Comparison of ENCODE assay signal across 17 cellular contexts in genomic region chr17:72142614-72143013, GRCh38. TPM values are rescaled to one million over a fixed set of nuclear protein-coding genes. Genes with fewer than 3 reads are reported as not detected.
DNase-seq lines count a peak whose midpoint lies in the region; ATAC-seq and TF ChIP-seq lines count a peak whose summit lies in the region.
"Had no signal": no experiment of that assay in that cellular context is flagged by ENCODE, and none has a peak within 500 bp of the region (broad histone marks: within the 10 kb centered on the region; RNA-seq: fewer than 3 reads in every experiment).

No MANE protein-coding gene starts in this region.

- peak; percentile 40; the same call in 1 of the 2 replicates for ATAC-seq in HCT116
- ATAC-seq: A549, T-helper 17 cell had no signal

- H3K9me3 ChIP-seq in HCT116 (ENCODE audit: control insufficient read depth in 1 of 2, insufficient read depth in 1 of 2, low read depth in 1 of 2, low read length in 2 of 2) (no peaks in the 10 kb centered on the region), endodermal cell (ENCODE audit: control insufficient read depth, low read length) (no peaks in the 10 kb centered on the region)
- H3K9me3 ChIP-seq: A549, SJSA1 had no signal

- no peak for TF ChIP-seq POLR2A in HCT116 (IDR thresholded peaks at IDR 0.05; ENCODE audit: borderline replicate concordance, extremely low read depth, insufficient read depth, insufficient read length)

- no peaks in the 10 kb centered on the region for H3K9me2 ChIP-seq in HCT116 (ENCODE audit: insufficient read depth)

- RAD21 ChIA-PET in HCT116 (lab: Charles Lee; ENCODE audit: low non-redundant PET in 1 of 2, low total read pairs in 2 of 2, uncharacterized antibody in 2 of 2, unreplicated experiment in 2 of 2), result no interaction called here

- no peaks in the 10 kb centered on the region for H4K20me1 ChIP-seq in HCT116 (ENCODE audit: insufficient read depth)

- H3K4me2 ChIP-seq in HCT116 (ENCODE audit: low read length), result no peak overlapping the region
- H3K4me2 ChIP-seq: A549 had no signal

- peaks cover 18% of the 10 kb centered on the region for H3K4me1 Mint-ChIP-seq in endodermal cell
- H3K4me1 Mint-ChIP-seq: T-helper 17 cell had no signal

- no peak overlapping the region for H3K27ac Mint-ChIP-seq in endodermal cell
- H3K27ac Mint-ChIP-seq: CD4-positive, alpha-beta T cell; T-helper 17 cell had no signal

- H3K4me3 ChIP-seq in HCT116 (replicated peaks in 1 of 2; ENCODE audit: low read depth in 1 of 2, low read length in 2 of 2) (no peak overlapping the region), endodermal cell (ENCODE audit: low read length) (no peak overlapping the region)
- H3K4me3 ChIP-seq: A549, SJSA1 had no signal

- H3K36me3 ChIP-seq in HCT116 (ENCODE audit: control insufficient read depth in 1 of 2, insufficient read depth in 2 of 2, low read length in 2 of 2) (no peaks in the 10 kb centered on the region), endodermal cell (ENCODE audit: control insufficient read depth, insufficient read depth, low read length) (no peaks in the 10 kb centered on the region)
- H3K36me3 ChIP-seq: SJSA1 had no signal

- intact Hi-C loops in HCT116 (cut with micrococcal nuclease), result no loop called here

- no TSS peak for BruUV-seq in HCT116 (replicated peaks; lab: Mats Ljungman, UMichigan)

- POLR2A ChIA-PET in HCT116 (lab: Charles Lee), result no interaction called here

- CTCF ChIA-PET in HCT116 (lab: Charles Lee), result no interaction called here

- H3K79me2 ChIP-seq in HCT116 (ENCODE audit: insufficient read depth, low read length), result no peaks in the 10 kb centered on the region

- H3K4me1 ChIP-seq in HCT116 (ENCODE audit: control insufficient read depth in 1 of 2, insufficient read depth in 2 of 2, low read length in 2 of 2), result no peaks in the 10 kb centered on the region; a peak in 1 of 4 replicates
- H3K4me1 ChIP-seq in endodermal cell (ENCODE audit: control insufficient read depth, insufficient read depth, low read length), result peaks cover 11% of the 10 kb centered on the region

- peak; percentile 75 for DNase-seq in DMS 273 (lab: John Stamatoyannopoulos, UW; ENCODE audit: unreplicated experiment)
- DNase-seq in HCT116 (ENCODE audit: low read depth, low spot score), result no peak
- peak; percentile 53 to 69 for DNase-seq in NCI-H526 (lab: John Stamatoyannopoulos, UW)
- peak; percentile 72 for DNase-seq in endodermal cell
- no peak for DNase-seq in NCI-H1930 (lab: John Stamatoyannopoulos, UW)
- DNase-seq in activated CD4-positive, alpha-beta T cell treated with anti-CD3 and anti-CD28 coated beads for 48 hours, result no peak
- no peak for DNase-seq in EL
- DNase-seq: CD4-positive, alpha-beta T cell; DMS79; H7; IMR-90; NCI-H1436; NCI-H2081; T-helper 17 cell had no signal

- H3K27me3 ChIP-seq in HCT116 (ENCODE audit: insufficient read depth, low read length), result peaks cover 4% of the 10 kb centered on the region; the same call in 1 of the 2 replicates
- peaks cover 34% of the 10 kb centered on the region for H3K27me3 ChIP-seq in endodermal cell (ENCODE audit: control insufficient read depth, insufficient read depth, low read length, poor library complexity, severe bottlenecking)
- H3K27me3 ChIP-seq: SJSA1 had no signal

- H2AFZ ChIP-seq in HCT116 (ENCODE audit: low read depth, low read length, poor library complexity, severe bottlenecking), result no peak overlapping the region

- TF ChIP-seq CTCF in HCT116 (IDR thresholded peaks at IDR 0.05 in 2 of 3, conservative IDR thresholded peaks at IDR 0.05 in 1 of 3; ENCODE audit: borderline replicate concordance in 1 of 3, insufficient read depth in 1 of 3, low read depth in 2 of 3, low read length in 2 of 3) (no peak), endodermal cell (conservative IDR thresholded peaks at IDR 0.05) (no peak)

- H3K27ac ChIP-seq in HCT116 (ENCODE audit: low read depth, low read length), result no peak overlapping the region
- no peak overlapping the region for H3K27ac ChIP-seq in endodermal cell (ENCODE audit: low read depth, low read length)
- H3K27ac ChIP-seq: A549, HL-60, SJSA1 had no signal

- 91 to 100% methylated on average over 1 to 2 of the region's 2 CpGs for WGBS in endodermal cell (ENCODE audit: insufficient coverage in 1 of 2, insufficient read length in 1 of 2), 2 experiments

- H3K36me3 Mint-ChIP-seq in endodermal cell (ENCODE audit: low read depth), result no peaks in the 10 kb centered on the region

- no peak for TF ChIP-seq RAD21 in HCT116 (IDR thresholded peaks at IDR 0.05; ENCODE audit: low read depth)

- no peaks in the 10 kb centered on the region for H3K9me3 Mint-ChIP-seq in endodermal cell
- H3K9me3 Mint-ChIP-seq: CD4-positive, alpha-beta T cell had no signal

- H3K27me3 Mint-ChIP-seq in endodermal cell (ENCODE audit: insufficient read depth), result peaks cover 49% of the 10 kb centered on the region

- H3K4me3 Mint-ChIP-seq in endodermal cell, result no peak overlapping the region
- H3K4me3 Mint-ChIP-seq: CD4-positive, alpha-beta T cell; T-helper 17 cell had no signal

- no peak overlapping the region for H3K9ac ChIP-seq in HCT116 (ENCODE audit: low read length)
- H3K9ac ChIP-seq in endodermal cell (ENCODE audit: extremely low read depth, low read length, poor library complexity, severe bottlenecking), result no peak overlapping the region

TF ChIP-seq in HCT116, 20 proteins besides CTCF, POLR2A, EP300 and RAD21 (continues in another document):
- TF ChIP-seq MAX (IDR thresholded peaks at IDR 0.05) (no peak), EZH2 (IDR thresholded peaks at IDR 0.05) (no peak), EZH2phosphoT487 (IDR thresholded peaks at IDR 0.05; ENCODE audit: borderline replicate concordance) (no peak), POLR2AphosphoS5 (IDR thresholded peaks at IDR 0.05; ENCODE audit: low read depth, low read length) (no peak), ZNF274 (IDR thresholded peaks at IDR 0.05; ENCODE audit: low read depth, low read length) (no peak), TCF7L2 (IDR thresholded peaks at IDR 0.05; ENCODE audit: borderline replicate concordance, extremely low read depth, insufficient read depth, insufficient read length) (no peak), REST (IDR thresholded peaks at IDR 0.05; ENCODE audit: low read depth) (no peak), CBX3 (IDR thresholded peaks at IDR 0.05; ENCODE audit: low read depth) (no peak), ZFX (IDR thresholded peaks at IDR 0.05) (no peak), SIN3A (IDR thresholded peaks at IDR 0.05; ENCODE audit: low read depth) (no peak), ATF3 (IDR thresholded peaks at IDR 0.05) (no peak), ZBTB33 (IDR thresholded peaks at IDR 0.05; ENCODE audit: extremely low read depth, insufficient replicate concordance, low read length) (no peak), ELF1 (IDR thresholded peaks at IDR 0.05; ENCODE audit: borderline replicate concordance, low read depth) (no peak), SRF (IDR thresholded peaks at IDR 0.05; ENCODE audit: low read depth) (no peak), YY1 (IDR thresholded peaks at IDR 0.05; ENCODE audit: extremely low read depth, insufficient replicate concordance, low read depth, low read length) (no peak)

RNA-seq across cellular contexts. Expression of gene SOX9, which starts 21.8 kb away (rescaled TPM):
- 69.2 TPM for total RNA-seq in HCT116 (2021; ENCODE audit: unreplicated experiment)
- polyA plus RNA-seq in HCT116 (2012), result 36.4 and 38.3 TPM in 2 replicates
- 1 to 10 TPM in 1 of 2 donors, under 1 TPM in 1; 0.46 to 1.3 TPM for total RNA-seq in endodermal cell
- 35.3 TPM for polyA plus RNA-seq in endodermal cell (2013, experiment 1 of 2)
- polyA plus RNA-seq in endodermal cell (2013, experiment 2 of 2), result 32.2 TPM
- total RNA-seq: CD4-positive, alpha-beta T cell; T-helper 17 cell had no signal

Comparison
In these comparisons a context has a peak if more than half of its experiments do, and no peak if none do; other contexts are left out.
1. DNase-seq: peak in DMS 273 (single experiment), NCI-H526 (2 of 2) and endodermal cell (single experiment); none in HCT116 (single experiment), NCI-H1930 (0 of 2), activated CD4-positive, alpha-beta T cell treated with anti-CD3 and anti-CD28 coated beads for 48 hours (single experiment) and EL (single experiment).
2. RNA of gene SOX9, which starts 21.8 kb away (total RNA-seq): 69.2 TPM in HCT116 (single experiment); 0.46 to 1.3 TPM in endodermal cell; every median in the first group is over 10 times any median in the second.